ENCODE assay signal across 9 cellular contexts in the genomic region with DNA sequence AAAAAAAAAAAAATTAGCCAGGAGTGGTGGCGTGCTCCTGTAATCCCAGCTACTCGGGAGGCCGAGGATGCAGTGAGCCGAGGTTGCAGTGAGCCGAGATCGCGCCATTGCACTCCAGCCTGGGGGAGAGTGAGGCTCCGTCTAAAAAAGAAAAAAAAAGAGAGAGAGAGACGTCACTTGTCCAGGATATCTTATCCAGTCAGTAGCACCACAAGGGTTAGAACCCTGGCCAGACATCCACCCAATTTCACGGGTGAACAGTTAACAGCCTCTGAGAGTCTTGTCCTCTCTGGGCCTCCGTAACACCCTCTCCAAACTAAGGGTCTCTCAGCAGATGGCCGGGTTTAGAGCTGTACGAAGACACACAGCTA. TPM values are rescaled to one million over a fixed set of nuclear protein-coding genes. Genes with fewer than 3 reads are reported as not detected.
DNase-seq lines count a peak whose midpoint lies in the region; ATAC-seq, FAIRE-seq and TF ChIP-seq lines count a peak whose summit lies in the region.
"Had no signal": no experiment of that assay in that cellular context is flagged by ENCODE, and none has a peak within 500 bp of the region (broad histone marks: within the 10 kb centered on the region; RNA-seq: fewer than 3 reads in every experiment).

No MANE protein-coding gene starts in this region.

- H3K9ac ChIP-seq in NT2/D1 (ENCODE audit: insufficient read length, low read depth) = peak overlapping the region; percentile 83

- H3K9me3 ChIP-seq in NT2/D1 (ENCODE audit: insufficient read depth, low read length) = no peaks in the 10 kb centered on the region

- TF ChIP-seq CTCF in GM12864 (IDR thresholded peaks at IDR 0.05; ENCODE audit: low read depth, low read length, missing control alignments) (no peak), epithelial cell of proximal tubule (conservative IDR thresholded peaks at IDR 0.05; ENCODE audit: low read depth, low read length) (no peak), progenitor cell of endocrine pancreas (IDR thresholded peaks at IDR 0.05; ENCODE audit: unreplicated experiment) (no peak)

- no peaks in the 10 kb centered on the region for H3K9me3 Mint-ChIP-seq in progenitor cell of endocrine pancreas (ENCODE audit: low read depth)

- FAIRE-seq in HTR-8/SVneo (lab: Jason Lieb, UNC) = no peak

- peaks cover 21% of the 10 kb centered on the region for H3K4me1 Mint-ChIP-seq in progenitor cell of endocrine pancreas (ENCODE audit: low read depth)

- H3K36me3 Mint-ChIP-seq in progenitor cell of endocrine pancreas (ENCODE audit: insufficient read depth) = no peaks in the 10 kb centered on the region

- H3K36me3 ChIP-seq in NT2/D1 (ENCODE audit: insufficient read depth, insufficient read length, low read length) = peaks cover 3% of the 10 kb centered on the region

- no peaks in the 10 kb centered on the region for H3K27me3 ChIP-seq in NT2/D1 (ENCODE audit: insufficient read depth, insufficient read length)

- no peaks in the 10 kb centered on the region for H3K27me3 Mint-ChIP-seq in progenitor cell of endocrine pancreas

- peak overlapping the region; percentile 98 for H3K4me3 Mint-ChIP-seq in progenitor cell of endocrine pancreas (ENCODE audit: low read depth)

- H3K27ac Mint-ChIP-seq in progenitor cell of endocrine pancreas = peak overlapping the region; percentile 99

- in situ Hi-C loops in KBM-7 (cut with MboI; ENCODE audit: low pct_unique_long_range_greater_than_20kb, low sequenced_read_pairs) = no loop called here

- no peak for ATAC-seq in HG02870 (IDR thresholded peaks at IDR 0.05; ENCODE audit: unreplicated experiment)

- H3K4me1 ChIP-seq in NT2/D1 (ENCODE audit: insufficient read depth, insufficient read length) = peaks cover 5% of the 10 kb centered on the region

- H3K4me3 ChIP-seq in GM12864 (ENCODE audit: low read depth, low read length) (peak overlapping the region; percentile 57), NT2/D1 (ENCODE audit: insufficient read length, low read depth) (peak overlapping the region; percentile 81), epithelial cell of proximal tubule (ENCODE audit: low read depth, low read length) (peak overlapping the region; percentile 75)

- no peak for DNase-seq in GM12864 (ENCODE audit: low read depth)
- DNase-seq in NT2/D1 (ENCODE audit: low read depth, low spot score) = no peak
- no peak for DNase-seq in epithelial cell of proximal tubule (ENCODE audit: low read depth)
- no peak for DNase-seq in progenitor cell of endocrine pancreas (ENCODE audit: low spot score, unreplicated experiment)
- no peak for DNase-seq in KBM-7
- DNase-seq in HTR-8/SVneo (ENCODE audit: insufficient read length, low spot score) = no peak
- no peak for DNase-seq in SIG-M5 treated with dmso at 0.1 percent for 504 hours (lab: John Stamatoyannopoulos, UW; ENCODE audit: unreplicated experiment)

RNA-seq across cellular contexts. Expression of gene CLPTM1, which starts 0.9 kb away (rescaled TPM):
- total RNA-seq in epithelial cell of proximal tubule (39.6 and 56.3 TPM in 2 replicates), progenitor cell of endocrine pancreas (95.5 and 98.8 TPM in 2 replicates)

RNA-seq across cellular contexts. Expression of gene APOC2, which starts 8.4 kb away (rescaled TPM):
- total RNA-seq in epithelial cell of proximal tubule (not detected in 2 replicates), progenitor cell of endocrine pancreas (not detected in 2 replicates)
- total RNA-seq: renal cortical epithelial cell had no signal

RNA-seq across cellular contexts. Expression of gene APOC4, which starts 12.2 kb away (rescaled TPM):
- not detected in 2 replicates for total RNA-seq in epithelial cell of proximal tubule
- not detected in 2 replicates for total RNA-seq in progenitor cell of endocrine pancreas
- total RNA-seq: renal cortical epithelial cell had no signal

RNA-seq across cellular contexts. Expression of gene APOC1, which starts 39.9 kb away (rescaled TPM):
- total RNA-seq in epithelial cell of proximal tubule (11.4 and 12.3 TPM in 2 replicates), progenitor cell of endocrine pancreas (85.5 and 89.4 TPM in 2 replicates)

RNA-seq across cellular contexts. Expression of gene RELB, which starts 47.0 kb away (rescaled TPM):
- total RNA-seq in epithelial cell of proximal tubule = 28.3 and 40.2 TPM in 2 replicates
- 6.2 and 6.8 TPM in 2 replicates for total RNA-seq in progenitor cell of endocrine pancreas
